ENCODE assay signal across 1 cellular context in the genomic region with DNA sequence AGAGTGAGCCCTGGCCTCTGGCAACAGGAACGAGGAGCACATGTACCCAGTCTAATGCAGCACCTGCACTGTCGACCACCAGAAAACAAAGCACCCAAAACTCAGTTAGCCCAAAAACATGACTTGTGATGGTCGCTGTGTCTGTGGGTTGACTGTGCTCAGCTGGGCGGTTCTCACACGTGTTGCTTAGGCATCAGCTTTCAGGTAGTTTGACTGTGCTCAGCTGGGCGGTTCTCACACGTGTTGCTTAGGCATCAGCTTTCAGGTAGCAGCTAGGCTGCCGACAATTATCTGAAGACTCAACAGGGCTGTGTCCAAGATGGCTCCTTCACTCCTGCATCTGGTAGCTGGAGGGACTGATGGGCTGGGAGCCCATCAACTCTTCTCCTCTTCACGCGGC.
TF ChIP-seq lines count a peak whose summit lies in the region.

No MANE protein-coding gene starts in this region.

TF ChIP-seq in HepG2, 621 proteins besides CTCF, POLR2A, EP300 and RAD21:
- TF ChIP-seq SP4 (CRISPR knock-in tag; IDR thresholded peaks at IDR 0.05) = no peak
- TF ChIP-seq ZKSCAN1 (IDR thresholded peaks at IDR 0.05; ENCODE audit: low read length) = no peak
- no peak for TF ChIP-seq ZZZ3 (CRISPR knock-in tag; IDR thresholded peaks at IDR 0.05; ENCODE audit: borderline replicate concordance)
- TF ChIP-seq ZNF619 (CRISPR knock-in tag; IDR thresholded peaks at IDR 0.05) = no peak
- peak; percentile 100 for TF ChIP-seq ZNF331 (CRISPR knock-in tag; IDR thresholded peaks at IDR 0.05)
- peak; percentile 92; the same call in 1 of the 2 replicates for TF ChIP-seq SETDB1 (CRISPR knock-in tag; IDR thresholded peaks at IDR 0.05; ENCODE audit: borderline replicate concordance)
- no peak for TF ChIP-seq JARID2 (CRISPR knock-in tag; IDR thresholded peaks at IDR 0.05; ENCODE audit: insufficient replicate concordance)
- TF ChIP-seq, protein P1, sequence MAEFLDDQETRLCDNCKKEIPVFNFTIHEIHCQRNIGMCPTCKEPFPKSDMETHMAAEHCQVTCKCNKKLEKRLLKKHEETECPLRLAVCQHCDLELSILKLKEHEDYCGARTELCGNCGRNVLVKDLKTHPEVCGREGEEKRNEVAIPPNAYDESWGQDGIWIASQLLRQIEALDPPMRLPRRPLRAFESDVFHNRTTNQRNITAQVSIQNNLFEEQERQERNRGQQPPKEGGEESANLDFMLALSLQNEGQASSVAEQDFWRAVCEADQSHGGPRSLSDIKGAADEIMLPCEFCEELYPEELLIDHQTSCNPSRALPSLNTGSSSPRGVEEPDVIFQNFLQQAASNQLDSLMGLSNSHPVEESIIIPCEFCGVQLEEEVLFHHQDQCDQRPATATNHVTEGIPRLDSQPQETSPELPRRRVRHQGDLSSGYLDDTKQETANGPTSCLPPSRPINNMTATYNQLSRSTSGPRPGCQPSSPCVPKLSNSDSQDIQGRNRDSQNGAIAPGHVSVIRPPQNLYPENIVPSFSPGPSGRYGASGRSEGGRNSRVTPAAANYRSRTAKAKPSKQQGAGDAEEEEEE (CRISPR knock-in tag; IDR thresholded peaks at IDR 0.05; ENCODE audit: borderline replicate concordance) = no peak
- TF ChIP-seq ATRX (CRISPR knock-in tag; IDR thresholded peaks at IDR 0.05; ENCODE audit: borderline replicate concordance) = no peak
- TF ChIP-seq NFE2L1 (CRISPR knock-in tag; IDR thresholded peaks at IDR 0.05; ENCODE audit: borderline replicate concordance) = no peak
- TF ChIP-seq SRSF1 (optimal IDR thresholded peaks at IDR 0.05; ENCODE audit: low read depth, low read length) = no peak
- TF ChIP-seq CAMTA2 (CRISPR knock-in tag; IDR thresholded peaks at IDR 0.05; ENCODE audit: borderline replicate concordance) = no peak
TF ChIP-seq in HepG2: peak in this region for 2.
